ENCODE assay signal across 22 cellular contexts in genomic region chr6:160111812-160112211, GRCh38. TPM values are rescaled to one million over a fixed set of nuclear protein-coding genes. Genes with fewer than 3 reads are reported as not detected.
A peak's percentile ranks its signal among the peaks of the same experiment; 100 is the strongest.
DNase-seq lines count a peak whose midpoint lies in the region; ATAC-seq and TF ChIP-seq lines count a peak whose summit lies in the region.
"Had no signal": no experiment of that assay in that cellular context is flagged by ENCODE, and none has a peak within 500 bp of the region (broad histone marks: within the 10 kb centered on the region; RNA-seq: fewer than 3 reads in every experiment).

No MANE protein-coding gene starts in this region.

- H3K27me3 ChIP-seq in CD8-positive, alpha-beta T cell (ENCODE audit: insufficient read depth, low read length): no peaks in the 10 kb centered on the region
- H3K27me3 ChIP-seq in endodermal cell (ENCODE audit: control insufficient read depth, insufficient read depth, low read length, poor library complexity, severe bottlenecking): no peaks in the 10 kb centered on the region
- H3K27me3 ChIP-seq in tibial nerve: no peaks in the 10 kb centered on the region

- no peak overlapping the region for H3K27ac ChIP-seq in CD8-positive, alpha-beta T cell (ENCODE audit: low read depth, low read length)
- no peak overlapping the region for H3K27ac ChIP-seq in HEK293 (ENCODE audit: extremely low read depth, low read depth, low read length)
- no peak overlapping the region for H3K27ac ChIP-seq in endodermal cell (ENCODE audit: low read depth, low read length)
- no peak overlapping the region for H3K27ac ChIP-seq in tibial nerve
- H3K27ac ChIP-seq: A549, PC-9, RWPE1 had no signal

- WGBS in endodermal cell (ENCODE audit: insufficient coverage in 1 of 2, insufficient read length in 1 of 2), 2 experiments: 82 to 88% methylated on average over 3 to 4 of the region's 4 CpGs
- WGBS in tibial nerve, 2 donors: 72 to 73% methylated on average over 4 of the region's 4 CpGs

- POLR2A ChIA-PET in CD8-positive, alpha-beta T cell (lab: Charles Lee): no interaction called here
- POLR2A ChIA-PET in HEK293 (lab: Yijun Ruan, JAX): no interaction called here

- H3K27me3 Mint-ChIP-seq in CD8-positive, alpha-beta T cell (ENCODE audit: low read depth): no peaks in the 10 kb centered on the region
- H3K27me3 Mint-ChIP-seq in endodermal cell (ENCODE audit: insufficient read depth): no peaks in the 10 kb centered on the region
- H3K27me3 Mint-ChIP-seq: CD4-positive, alpha-beta T cell; IgD-negative memory B cell had no signal

- TF ChIP-seq CTCF in CD8-positive, alpha-beta T cell (IDR thresholded peaks at IDR 0.05): no peak
- TF ChIP-seq CTCF in HEK293 (tag by site-specific recombination; IDR thresholded peaks at IDR 0.05) (no peak), endodermal cell (conservative IDR thresholded peaks at IDR 0.05) (no peak), tibial nerve (IDR thresholded peaks at IDR 0.05) (no peak)

- no peak overlapping the region for H3K9ac ChIP-seq in endodermal cell (ENCODE audit: extremely low read depth, low read length, poor library complexity, severe bottlenecking)

- CTCF ChIA-PET in CD8-positive, alpha-beta T cell (lab: Charles Lee): interaction anchor here (0.6 to 1.1 kb wide), 2 partner anchors 16 to 51 kb away, joined by 3 read pairs; no protein-coding TSS in a partner anchor
- CTCF ChIA-PET in HEK293 (lab: Yijun Ruan, JAX): interaction anchor here (0.7 to 1.1 kb wide), 3 partner anchors 23 to 248 kb away, joined by 3 read pairs; no protein-coding TSS in a partner anchor

- intact Hi-C loops in CD8-positive, alpha-beta T cell (cut with DNase I, micrococcal nuclease): no loop called here

- peak overlapping the region; percentile 39 for H3K27ac Mint-ChIP-seq in CD8-positive, alpha-beta T cell
- peak overlapping the region; percentile 77 for H3K27ac Mint-ChIP-seq in endodermal cell
- H3K27ac Mint-ChIP-seq: CD4-positive, alpha-beta T cell; IgD-negative memory B cell had no signal

- peaks cover 5% of the 10 kb centered on the region for H3K4me1 ChIP-seq in CD8-positive, alpha-beta T cell (ENCODE audit: insufficient read depth, low read length)
- H3K4me1 ChIP-seq in HEK293 (ENCODE audit: control insufficient read depth, insufficient read depth, low read length) (no peaks in the 10 kb centered on the region), endodermal cell (ENCODE audit: control insufficient read depth, insufficient read depth, low read length) (no peaks in the 10 kb centered on the region), tibial nerve (no peaks in the 10 kb centered on the region)
- H3K4me1 ChIP-seq: A549 had no signal

- no peaks in the 10 kb centered on the region for H3K36me3 ChIP-seq in CD8-positive, alpha-beta T cell (ENCODE audit: insufficient read depth, low read length)
- H3K36me3 ChIP-seq in HEK293 (ENCODE audit: control insufficient read depth in 2 of 2, insufficient read depth in 1 of 2, low read length in 2 of 2) (peaks cover 0 to 36% of the 10 kb centered on the region in 2 experiments; a peak in 1 of 3 replicates), endodermal cell (ENCODE audit: control insufficient read depth, insufficient read depth, low read length) (peaks cover 14% of the 10 kb centered on the region), tibial nerve (peaks cover 0 to 63% (median 0%) of the 10 kb centered on the region in 3 donors)

- no peak for TF ChIP-seq EP300 in tibial nerve (IDR thresholded peaks at IDR 0.05)

- no peak overlapping the region for H3K4me3 Mint-ChIP-seq in CD8-positive, alpha-beta T cell
- no peak overlapping the region for H3K4me3 Mint-ChIP-seq in endodermal cell
- H3K4me3 Mint-ChIP-seq: CD4-positive, alpha-beta T cell; IgD-negative memory B cell had no signal

- no peak for ATAC-seq in CD8-positive, alpha-beta T cell
- ATAC-seq in HG03354 (IDR thresholded peaks at IDR 0.05; ENCODE audit: poor library complexity, severe bottlenecking, unreplicated experiment) (no peak), HG03175 (IDR thresholded peaks at IDR 0.05; ENCODE audit: unreplicated experiment) (no peak)
- ATAC-seq: A549 had no signal

- H3K9me3 ChIP-seq in CD8-positive, alpha-beta T cell (ENCODE audit: low read length): no peaks in the 10 kb centered on the region
- H3K9me3 ChIP-seq in HEK293 (ENCODE audit: control insufficient read depth, insufficient read depth, low read depth, low read length) (no peaks in the 10 kb centered on the region), endodermal cell (ENCODE audit: control insufficient read depth, low read length) (no peaks in the 10 kb centered on the region), tibial nerve (no peaks in the 10 kb centered on the region)
- H3K9me3 ChIP-seq: A549 had no signal

- H3K36me3 Mint-ChIP-seq in CD8-positive, alpha-beta T cell: peaks cover 16% of the 10 kb centered on the region
- H3K36me3 Mint-ChIP-seq in endodermal cell (ENCODE audit: low read depth): peaks cover 29% of the 10 kb centered on the region

- no peaks in the 10 kb centered on the region for H3K9me3 Mint-ChIP-seq in CD8-positive, alpha-beta T cell
- peaks cover 6% of the 10 kb centered on the region for H3K9me3 Mint-ChIP-seq in endodermal cell
- H3K9me3 Mint-ChIP-seq: CD4-positive, alpha-beta T cell; IgD-negative memory B cell had no signal

- no peak for DNase-seq in CD8-positive, alpha-beta T cell
- peak; percentile 73 for DNase-seq in endodermal cell
- peak; percentile 3 for DNase-seq in left kidney (ENCODE audit: low read depth, low spot score)
- DNase-seq in tibial nerve (ENCODE audit: low spot score in 2 of 2): no peak
- no peak for DNase-seq in NCI-H2171 treated with DMSO at 0.1 percent for 48 hours (lab: John Stamatoyannopoulos, UW)
- DNase-seq: CD4-positive, alpha-beta T cell; DMS153; GDM1; MM.1S; NCI-H1092; NCI-H146; NCI-H2081; NCI-H510A treated with DMSO at 0.1 percent for 48 hours; NCI-H82; PC-9; SIG-M5 had no signal

- peaks cover 6% of the 10 kb centered on the region for H3K4me1 Mint-ChIP-seq in CD8-positive, alpha-beta T cell (ENCODE audit: low read depth)
- H3K4me1 Mint-ChIP-seq in endodermal cell: peaks cover 4% of the 10 kb centered on the region
- H3K4me1 Mint-ChIP-seq: IgD-negative memory B cell had no signal

- no peak overlapping the region for H3K4me3 ChIP-seq in CD8-positive, alpha-beta T cell (ENCODE audit: low read depth, low read length)
- H3K4me3 ChIP-seq in HEK293 (ENCODE audit: low read depth, low read length) (no peak overlapping the region), endodermal cell (ENCODE audit: low read length) (no peak overlapping the region), tibial nerve (no peak overlapping the region)
- H3K4me3 ChIP-seq: A549, PC-9 had no signal

- TF ChIP-seq POLR2A in tibial nerve (IDR thresholded peaks at IDR 0.05): no peak

TF ChIP-seq in HEK293, 187 proteins besides CTCF, POLR2A, EP300 and RAD21:
- TF ChIP-seq SCRT1 (tag by site-specific recombination; IDR thresholded peaks at IDR 0.05; ENCODE audit: borderline replicate concordance) (peak; percentile 65), ELK4 (IDR thresholded peaks at IDR 0.05; ENCODE audit: borderline replicate concordance, low read depth, low read length) (no peak), SCRT2 (tag by site-specific recombination; IDR thresholded peaks at IDR 0.05) (peak; percentile 94)
TF ChIP-seq in HEK293: peak in this region for 2.

RNA-seq across cellular contexts. Expression of gene SLC22A1, which starts 9.8 kb away (rescaled TPM):
- under 1 TPM in 1 of 2 experiments, not detected in 1; 0.67 TPM for total RNA-seq in CD8-positive, alpha-beta T cell
- 1 to 10 TPM in 1 of 2 donors, not detected in 1; 1.0 TPM for total RNA-seq in endodermal cell
- not detected for polyA plus RNA-seq in endodermal cell (2013, experiment 1 of 2)
- 0.17 TPM for polyA plus RNA-seq in endodermal cell (2013, experiment 2 of 2)
- 1 to 10 TPM; 1.3 to 5.5 (median 2.3) TPM for total RNA-seq in tibial nerve
- total RNA-seq: PC-9 had no signal

Comparison
In these comparisons a context has a peak if more than half of its experiments do, and no peak if none do; other contexts are left out.
1. DNase-seq: peak in endodermal cell (single experiment) and left kidney (single experiment); none in CD8-positive, alpha-beta T cell (0 of 7), tibial nerve (0 of 2) and NCI-H2171 treated with DMSO at 0.1 percent for 48 hours (single experiment).